In the genomic region with DNA sequence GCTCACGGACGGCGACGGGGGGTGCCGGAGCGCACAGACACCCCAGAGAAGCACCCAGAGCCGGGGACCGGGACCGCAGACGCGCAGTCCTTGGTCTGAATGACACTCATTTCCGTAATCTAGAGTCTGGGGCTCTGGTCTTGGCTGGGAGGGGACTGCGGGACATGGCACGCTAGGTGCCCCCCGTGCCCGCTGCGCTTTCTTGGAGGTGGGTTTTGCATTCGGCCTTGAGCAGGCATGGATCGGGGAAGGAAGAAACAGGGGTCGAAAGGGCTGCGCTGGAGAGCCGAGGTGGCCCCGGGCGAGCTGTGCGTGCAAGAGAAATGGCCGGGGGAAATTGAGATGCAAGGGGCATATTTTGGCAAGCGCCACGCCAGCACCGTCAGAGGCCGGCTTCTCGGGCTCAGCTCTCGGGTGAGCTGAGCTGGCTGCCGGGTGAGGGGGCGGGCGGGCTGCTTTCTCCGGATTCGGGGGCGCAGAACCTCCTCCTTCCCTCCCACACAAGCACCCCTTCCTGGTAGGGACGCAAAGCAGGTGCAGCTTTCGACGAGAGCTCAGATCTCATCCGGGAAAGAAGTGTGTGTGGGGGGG, we compare ENCODE assay signal across 9 cellular contexts. TPM values are rescaled to one million over a fixed set of nuclear protein-coding genes. Genes with fewer than 3 reads are reported as not detected.
A peak's percentile ranks its signal among the peaks of the same experiment; 100 is the strongest.
DNase-seq lines count a peak whose midpoint lies in the region; FAIRE-seq and TF ChIP-seq lines count a peak whose summit lies in the region.
"Had no signal": no experiment of that assay in that cellular context is flagged by ENCODE, and none has a peak within 500 bp of the region (broad histone marks: within the 10 kb centered on the region; RNA-seq: fewer than 3 reads in every experiment).

No MANE protein-coding gene starts in this region.

- H3K4me3 ChIP-seq in astrocyte (ENCODE audit: insufficient read depth, low read depth, low read length) (peak overlapping the region; percentile 64), mesenchymal stem cell (ENCODE audit: insufficient read depth in 1 of 2, low read depth in 1 of 2, low read length in 2 of 2) (peak overlapping the region; percentile 14 to 70), thyroid gland (replicated peaks in 1 of 3) (peak overlapping the region in 2 of 3 donors; percentile 3 to 35)
- no peak overlapping the region for H3K4me3 ChIP-seq in effector memory CD4-positive, alpha-beta T cell (ENCODE audit: insufficient read depth, low read depth, low read length, poor library complexity, severe bottlenecking)
- H3K4me3 ChIP-seq: SJSA1 had no signal

- no peaks in the 10 kb centered on the region for H3K79me1 ChIP-seq in mesenchymal stem cell (replicated peaks; ENCODE audit: low read length, poor library complexity, severe bottlenecking)

- no peak overlapping the region for H4K91ac ChIP-seq in mesenchymal stem cell (ENCODE audit: low read length)

- H2BK120ac ChIP-seq in mesenchymal stem cell (ENCODE audit: low read depth, low read length): no peak overlapping the region

- H3K4me2 ChIP-seq in astrocyte (ENCODE audit: low read length) (peak overlapping the region; percentile 95), mesenchymal stem cell (ENCODE audit: low read length, poor library complexity, severe bottlenecking) (no peak overlapping the region)

- TF ChIP-seq POLR2A in thyroid gland (IDR thresholded peaks at IDR 0.05): no peak

- no peak overlapping the region for H3K23ac ChIP-seq in mesenchymal stem cell (ENCODE audit: low read length in 2 of 2)

- H4K8ac ChIP-seq in mesenchymal stem cell (ENCODE audit: low read length): no peak overlapping the region

- H2AK5ac ChIP-seq in mesenchymal stem cell (ENCODE audit: low read length, severe bottlenecking): no peak overlapping the region

- peaks cover 24% of the 10 kb centered on the region for H3K79me2 ChIP-seq in astrocyte (ENCODE audit: insufficient read depth, low read length)

- H3K4me1 ChIP-seq in astrocyte (ENCODE audit: insufficient read depth, low read length): no peaks in the 10 kb centered on the region
- H3K4me1 ChIP-seq in mesenchymal stem cell (ENCODE audit: control insufficient read depth, insufficient read depth, low read depth, low read length): peaks cover 17% of the 10 kb centered on the region
- peaks cover 0 to 16% of the 10 kb centered on the region in 2 donors for H3K4me1 ChIP-seq in thyroid gland
- peaks cover 4% of the 10 kb centered on the region for H3K4me1 ChIP-seq in effector memory CD4-positive, alpha-beta T cell (ENCODE audit: control insufficient read depth, insufficient read depth, low read length, poor library complexity, severe bottlenecking)

- H2AFZ ChIP-seq in astrocyte (ENCODE audit: low read depth, low read length) (peak overlapping the region; percentile 80), mesenchymal stem cell (ENCODE audit: low read depth, low read length) (no peak overlapping the region)

- H3K27me3 Mint-ChIP-seq in activated naive CD4-positive, alpha-beta T cell treated with anti-CD3 and anti-CD28 coated beads for 36 hours (ENCODE audit: low read depth): peaks cover 65% of the 10 kb centered on the region
- H3K27me3 Mint-ChIP-seq in astrocyte (ENCODE audit: low read depth, unreplicated experiment): peaks cover 47% of the 10 kb centered on the region

- H3K9me3 ChIP-seq in astrocyte (ENCODE audit: insufficient read depth, low read depth, low read length): no peaks in the 10 kb centered on the region
- no peaks in the 10 kb centered on the region for H3K9me3 ChIP-seq in mesenchymal stem cell (ENCODE audit: control insufficient read depth, low read length)
- H3K9me3 ChIP-seq in thyroid gland: no peaks in the 10 kb centered on the region
- H3K9me3 ChIP-seq in effector memory CD4-positive, alpha-beta T cell (ENCODE audit: control insufficient read depth, low read length): no peaks in the 10 kb centered on the region
- H3K9me3 ChIP-seq: SJSA1 had no signal

- H3K36me3 Mint-ChIP-seq in activated naive CD4-positive, alpha-beta T cell treated with anti-CD3 and anti-CD28 coated beads for 36 hours (ENCODE audit: low read depth): no peaks in the 10 kb centered on the region
- peaks cover 3% of the 10 kb centered on the region for H3K36me3 Mint-ChIP-seq in astrocyte (ENCODE audit: low read depth, unreplicated experiment)

- no peak overlapping the region for H2BK12ac ChIP-seq in mesenchymal stem cell (ENCODE audit: low read length in 2 of 2)

- no peak for FAIRE-seq in astrocyte (lab: Jason Lieb, UNC)

- H3K14ac ChIP-seq in mesenchymal stem cell (ENCODE audit: low read length in 2 of 2): no peak overlapping the region

- H3K18ac ChIP-seq in mesenchymal stem cell (ENCODE audit: low read depth in 1 of 2, low read length in 2 of 2): no peak overlapping the region

- peaks cover 27% of the 10 kb centered on the region for H3K4me1 Mint-ChIP-seq in activated naive CD4-positive, alpha-beta T cell treated with anti-CD3 and anti-CD28 coated beads for 36 hours (ENCODE audit: low read depth)
- H3K4me1 Mint-ChIP-seq in astrocyte (ENCODE audit: low read depth, unreplicated experiment): peaks cover 2% of the 10 kb centered on the region

- WGBS in mesenchymal stem cell: under 1% methylated on average over 30 of the region's 42 CpGs
- WGBS in thyroid gland, 2 donors: 1% methylated on average over 26 to 32 of the region's 42 CpGs

- CTCF ChIA-PET in activated naive CD4-positive, alpha-beta T cell treated with anti-CD3 and anti-CD28 coated beads for 36 hours (lab: Charles Lee): interaction anchor here (0.6 to 1.7 kb wide), 7 partner anchors 8 to 194 kb away, joined by 3 to 8 read pairs (median 4); no protein-coding TSS in a partner anchor

- H3K9ac ChIP-seq in astrocyte (ENCODE audit: low read length) (peak overlapping the region; percentile 58), mesenchymal stem cell (ENCODE audit: low read length) (no peak overlapping the region)

- no peaks in the 10 kb centered on the region for H3K36me3 ChIP-seq in astrocyte (ENCODE audit: insufficient read depth, low read length)
- H3K36me3 ChIP-seq in mesenchymal stem cell (ENCODE audit: control insufficient read depth in 1 of 2, insufficient read depth in 2 of 2, low read depth in 1 of 2, low read length in 2 of 2): no peaks in the 10 kb centered on the region
- H3K36me3 ChIP-seq in thyroid gland: no peaks in the 10 kb centered on the region
- H3K36me3 ChIP-seq in effector memory CD4-positive, alpha-beta T cell (ENCODE audit: control insufficient read depth, insufficient read depth, low read length): no peaks in the 10 kb centered on the region
- H3K36me3 ChIP-seq: SJSA1 had no signal

- TF ChIP-seq CTCF in astrocyte (IDR thresholded peaks at IDR 0.05; ENCODE audit: insufficient read depth, low read depth, low read length): no peak
- no peak for TF ChIP-seq CTCF in thyroid gland (IDR thresholded peaks at IDR 0.05)

- H3K27me3 ChIP-seq in astrocyte (ENCODE audit: insufficient read depth, low read length) (peaks cover 24% of the 10 kb centered on the region), mesenchymal stem cell (ENCODE audit: control insufficient read depth in 1 of 2, insufficient read depth in 1 of 2, low read length in 2 of 2) (peaks cover 76 to 77% of the 10 kb centered on the region in 2 experiments), thyroid gland (peaks cover 3% of the 10 kb centered on the region)
- peaks cover 16% of the 10 kb centered on the region for H3K27me3 ChIP-seq in effector memory CD4-positive, alpha-beta T cell (replicated peaks; ENCODE audit: control insufficient read depth, insufficient read depth, low read length, poor library complexity, severe bottlenecking)

- H3K4ac ChIP-seq in mesenchymal stem cell (ENCODE audit: low read depth in 1 of 2, low read length in 2 of 2): no peak overlapping the region

- no peak overlapping the region for H2BK15ac ChIP-seq in mesenchymal stem cell (ENCODE audit: low read depth, poor library complexity, severe bottlenecking)

- H4K20me1 ChIP-seq in astrocyte (ENCODE audit: insufficient read depth, low read length): peaks cover 21% of the 10 kb centered on the region

- no peak overlapping the region for H2BK5ac ChIP-seq in mesenchymal stem cell (ENCODE audit: low read depth, low read length, poor library complexity, severe bottlenecking)

- peak; percentile 73 for DNase-seq in activated naive CD4-positive, alpha-beta T cell treated with anti-CD3 and anti-CD28 coated beads for 36 hours
- no peak for DNase-seq in activated naive CD4-positive, alpha-beta T cell (lab: John Stamatoyannopoulos, UW)
- DNase-seq in astrocyte (ENCODE audit: low read depth) (no peak), mesenchymal stem cell (peak; percentile 9), thyroid gland (peak in 1 of 2 donors; percentile 8), SW480 (ENCODE audit: low spot score) (no peak), NCI-H2227 (lab: John Stamatoyannopoulos, UW; ENCODE audit: unreplicated experiment) (no peak)
- no peak for DNase-seq in effector memory CD4-positive, alpha-beta T cell

- no peak overlapping the region for H3K27ac ChIP-seq in astrocyte (ENCODE audit: low read depth, low read length)
- no peak overlapping the region for H3K27ac ChIP-seq in mesenchymal stem cell (ENCODE audit: low read length, poor library complexity, severe bottlenecking)
- no peak overlapping the region for H3K27ac ChIP-seq in thyroid gland
- H3K27ac ChIP-seq in effector memory CD4-positive, alpha-beta T cell (ENCODE audit: insufficient read depth, low read length, poor library complexity, severe bottlenecking): no peak overlapping the region
- H3K27ac ChIP-seq: SJSA1 had no signal

- peak overlapping the region; percentile 19 for H3K27ac Mint-ChIP-seq in activated naive CD4-positive, alpha-beta T cell treated with anti-CD3 and anti-CD28 coated beads for 36 hours
- peak overlapping the region; percentile 81 for H3K27ac Mint-ChIP-seq in astrocyte (ENCODE audit: unreplicated experiment)

- H3K4me3 Mint-ChIP-seq in activated naive CD4-positive, alpha-beta T cell treated with anti-CD3 and anti-CD28 coated beads for 36 hours: peak overlapping the region; percentile 84
- peak overlapping the region; percentile 96 for H3K4me3 Mint-ChIP-seq in astrocyte (ENCODE audit: unreplicated experiment)

- no peaks in the 10 kb centered on the region for H3K9me3 Mint-ChIP-seq in activated naive CD4-positive, alpha-beta T cell treated with anti-CD3 and anti-CD28 coated beads for 36 hours
- H3K9me3 Mint-ChIP-seq in astrocyte (ENCODE audit: unreplicated experiment): no peaks in the 10 kb centered on the region

- intact Hi-C loops in activated naive CD4-positive, alpha-beta T cell treated with anti-CD3 and anti-CD28 coated beads for 36 hours (cut with micrococcal nuclease): loop anchor here (5.0 kb wide), 1 partner anchor 210 kb away; the partner anchor contains the start of genes MRPL46 and MRPS11
- intact Hi-C loops in thyroid gland (cut with DNase I): no loop called here

RNA-seq across cellular contexts. Expression of gene NTRK3, which starts 0.9 kb away (rescaled TPM):
- total RNA-seq in activated naive CD4-positive, alpha-beta T cell treated with anti-CD3 and anti-CD28 coated beads for 36 hours: 1 to 10 TPM in 1 of 2 experiments, under 1 TPM in 1; 0.95 to 1.4 TPM
- total RNA-seq in astrocyte (12.9 and 14.5 TPM in 2 replicates), thyroid gland (1 to 10 TPM in 3 of 4 donors, under 1 TPM in 1; 0.94 to 3.2 (median 1.8) TPM)
- 0.30 TPM for polyA plus RNA-seq in mesenchymal stem cell (2013, experiment 1 of 2)
- polyA plus RNA-seq in mesenchymal stem cell (2013, experiment 2 of 2): 0.63 TPM
- total RNA-seq: SJSA1 had no signal

Comparison
In these comparisons a context has a peak if more than half of its experiments do, and no peak if none do; other contexts are left out.
1. DNase-seq: peak in activated naive CD4-positive, alpha-beta T cell treated with anti-CD3 and anti-CD28 coated beads for 36 hours (single experiment) and mesenchymal stem cell (single experiment); none in activated naive CD4-positive, alpha-beta T cell (0 of 4), astrocyte (single experiment), SW480 (single experiment), NCI-H2227 (single experiment) and effector memory CD4-positive, alpha-beta T cell (0 of 3).